ENCODE assay signal across 7 cellular contexts in genomic region chr7:87416682-87417587, GRCh38. TPM values are rescaled to one million over a fixed set of nuclear protein-coding genes. Genes with fewer than 3 reads are reported as not detected.
A peak's percentile ranks its signal among the peaks of the same experiment; 100 is the strongest.
DNase-seq lines count a peak whose midpoint lies in the region; ATAC-seq, FAIRE-seq and TF ChIP-seq lines count a peak whose summit lies in the region.

No MANE protein-coding gene starts in this region.

- no peaks in the 10 kb centered on the region for H3K36me3 Mint-ChIP-seq in brain

- no peak overlapping the region for H3K4me3 Mint-ChIP-seq in brain

- H3K4me1 Mint-ChIP-seq in brain: peaks cover 15% of the 10 kb centered on the region

- in situ Hi-C loops in GM13977 (cut with MboI; ENCODE audit: low pct_unique_long_range_greater_than_20kb, low sequenced_read_pairs, unreplicated experiment): loop anchor here (10.0 kb wide), 1 partner anchor 102 kb away; no protein-coding TSS in a partner anchor

- peak; percentile 79 for FAIRE-seq in TTC549 (lab: Jason Lieb, UNC)

- H3K27me3 Mint-ChIP-seq in brain: peaks cover 2% of the 10 kb centered on the region

- ATAC-seq in HG02852 (IDR thresholded peaks at IDR 0.05; ENCODE audit: unreplicated experiment): peak; percentile 82

- DNase-seq in GM13977 (ENCODE audit: low spot score): peak; percentile 31
- DNase-seq in NCI-H2081 treated with DMSO at 0.1 percent for 48 hours (lab: John Stamatoyannopoulos, UW): peak; percentile 26
- DNase-seq in inferior parietal cortex (ENCODE audit: extremely low spot score): peak; percentile 95
- peak; percentile 67 to 75 for DNase-seq in stimulated activated CD4-positive, alpha-beta T cell treated with anti-CD3 and anti-CD28 coated beads, Interleukin-2, amount 100 ng/mL, for 48 hours

- peak overlapping the region in 1 of 5 experiments; percentile 27 for H3K27ac Mint-ChIP-seq in brain

- no peaks in the 10 kb centered on the region for H3K9me3 Mint-ChIP-seq in brain

- peak; percentile 73 for TF ChIP-seq CTCF in GM13977 (IDR thresholded peaks at IDR 0.05; ENCODE audit: extremely low read depth, insufficient read depth, missing control alignments)
- peak; percentile 88 to 91 for TF ChIP-seq CTCF in brain (conservative IDR thresholded peaks at IDR 0.05)

RNA-seq across cellular contexts. Expression of gene ABCB4, which starts 58.5 kb away (rescaled TPM):
- polyA plus RNA-seq in brain (ENCODE audit: insufficient read depth, low read depth, low replicate concordance): 0.75 TPM

Comparison
In these comparisons a context has a peak if more than half of its experiments do, and no peak if none do; other contexts are left out.
1. Peak in every context shown above with its lines: DNase-seq and ATAC-seq.
2. DNase-seq: peak in every context shown above with its lines; median percentile 95 in inferior parietal cortex; 71 in stimulated activated CD4-positive, alpha-beta T cell treated with anti-CD3 and anti-CD28 coated beads, Interleukin-2, amount 100 ng/mL, for 48 hours; 31 in GM13977; 26 in NCI-H2081 treated with DMSO at 0.1 percent for 48 hours.